10 cellular contexts compared by ENCODE assay signal in genomic region chr19:13031917-13032623, GRCh38. TPM values are rescaled to one million over a fixed set of nuclear protein-coding genes. Genes with fewer than 3 reads are reported as not detected.
DNase-seq lines count a peak whose midpoint lies in the region; ATAC-seq and TF ChIP-seq lines count a peak whose summit lies in the region.
"Had no signal": no experiment of that assay in that cellular context is flagged by ENCODE, and none has a peak within 500 bp of the region (broad histone marks: within the 10 kb centered on the region; RNA-seq: fewer than 3 reads in every experiment).

No MANE protein-coding gene starts in this region.

- no peak for TF ChIP-seq CTCF in cardiac fibroblast (IDR thresholded peaks at IDR 0.05; ENCODE audit: low read depth, low read length)

- intact Hi-C loops in Right ventricle myocardium inferior (cut with DNase I) (loop anchor here (2.0 to 5.0 kb wide), 2 partner anchors 35 to 47 kb away; partner anchors contain the start of gene NFIX), cardiac septum (cut with DNase I) (loop anchor here (5.0 kb wide), 1 partner anchor 35 kb away; the partner anchor contains the start of gene NFIX)

- DNase-seq in Right ventricle myocardium inferior (ENCODE audit: missing footprints) (no peak), cardiac septum (ENCODE audit: low spot score) (no peak), cardiac fibroblast (ENCODE audit: low read depth in 2 of 2) (peak; percentile 32 to 41), medulla oblongata (ENCODE audit: extremely low spot score) (peak; percentile 93), hepatic stellate cell (ENCODE audit: low spot score) (no peak)
- DNase-seq: stimulated activated CD4-positive, alpha-beta T cell treated with anti-CD3 and anti-CD28 coated beads, Interleukin-4, amount 100 ng/mL, for 4 hours had no signal

- H3K4me3 ChIP-seq in cardiac fibroblast (replicated peaks in 1 of 2; ENCODE audit: low read depth in 2 of 2, low read length in 2 of 2): no peak overlapping the region

- peak; percentile 60 for ATAC-seq in Right ventricle myocardium inferior
- ATAC-seq in GM19463 (IDR thresholded peaks at IDR 0.05; ENCODE audit: unreplicated experiment): no peak
- no peak for ATAC-seq in HG02884 (IDR thresholded peaks at IDR 0.05; ENCODE audit: unreplicated experiment)
- ATAC-seq in GM19395 (IDR thresholded peaks at IDR 0.05; ENCODE audit: unreplicated experiment): no peak

RNA-seq across cellular contexts. Expression of gene NFIX, which starts 36.8 kb away (rescaled TPM):
- total RNA-seq in Right ventricle myocardium inferior: 159 TPM
- total RNA-seq in cardiac septum: 123 TPM
- total RNA-seq: epithelial cell of proximal tubule had no signal

Comparison
In these comparisons a context has a peak if more than half of its experiments do, and no peak if none do; other contexts are left out.
1. DNase-seq: peak in cardiac fibroblast (2 of 2) and medulla oblongata (single experiment); none in Right ventricle myocardium inferior (single experiment), cardiac septum (single experiment) and hepatic stellate cell (single experiment).